ENCODE assay signal across 24 cellular contexts in the genomic region with DNA sequence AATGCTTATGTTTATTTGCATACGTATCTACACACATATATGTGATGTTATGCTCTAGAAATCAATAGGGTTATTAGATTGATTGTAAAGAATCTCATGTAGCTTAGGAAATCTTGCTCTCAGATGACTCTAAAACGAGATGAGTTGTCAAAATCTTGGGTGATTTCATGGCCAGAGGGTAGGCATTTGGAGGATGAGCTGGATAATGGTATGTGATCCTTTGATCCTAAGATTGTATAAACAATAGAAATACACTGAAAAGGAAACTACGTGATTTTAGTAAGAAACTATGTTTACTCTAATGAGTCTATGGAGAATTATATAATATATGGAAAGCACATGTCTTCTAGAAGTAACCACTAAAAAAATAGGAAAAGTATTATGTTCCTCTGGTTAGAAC.
"Had no signal": no experiment of that assay in that cellular context is flagged by ENCODE, and none has a peak within 500 bp of the region (broad histone marks: within the 10 kb centered on the region; RNA-seq: fewer than 3 reads in every experiment).

No MANE protein-coding gene starts in this region.

- H3K4me3 ChIP-seq: coronary artery, dorsolateral prefrontal cortex, esophagus muscularis mucosa, esophagus squamous epithelium, gastrocnemius medialis, gastroesophageal sphincter, heart left ventricle, heart right ventricle, hepatocyte had no signal

- ATAC-seq: effector memory CD8-positive, alpha-beta T cell; esophagus mucosa; foreskin keratinocyte; gastrocnemius medialis; gastroesophageal sphincter; heart left ventricle; heart right ventricle had no signal

- H3K4me2 ChIP-seq: hepatocyte had no signal

- H3K36me3 ChIP-seq: esophagus muscularis mucosa, esophagus squamous epithelium, gastrocnemius medialis, gastroesophageal sphincter, heart left ventricle, heart right ventricle had no signal

- H3K79me2 ChIP-seq: hepatocyte had no signal

- H3K27me3 ChIP-seq: dorsolateral prefrontal cortex, esophagus muscularis mucosa, esophagus squamous epithelium, foreskin keratinocyte, gastrocnemius medialis, gastroesophageal sphincter, heart left ventricle, heart right ventricle, hepatocyte had no signal

- H3K27ac ChIP-seq: coronary artery, dorsolateral prefrontal cortex, epithelial cell of prostate, esophagus muscularis mucosa, esophagus squamous epithelium, foreskin keratinocyte, gastrocnemius medialis, gastroesophageal sphincter, heart left ventricle, heart right ventricle, hepatocyte had no signal

- DNase-seq: cortex of kidney; dermis blood vessel endothelial cell; dorsolateral prefrontal cortex; effector CD4-positive, alpha-beta T cell; effector CD8-positive, alpha-beta T cell; effector memory CD4-positive, alpha-beta T cell; effector memory CD8-positive, alpha-beta T cell; endodermal cell; erythroblast; esophagus squamous epithelium; foreskin fibroblast; foreskin keratinocyte; foreskin melanocyte; gastrocnemius medialis; glutamatergic neuron; head of caudate nucleus; heart left ventricle; heart right ventricle had no signal

- H3K9me3 ChIP-seq: esophagus muscularis mucosa, esophagus squamous epithelium, gastrocnemius medialis, gastroesophageal sphincter had no signal

- H2AFZ ChIP-seq: hepatocyte had no signal

- H3K4me1 ChIP-seq: esophagus muscularis mucosa, esophagus squamous epithelium, foreskin keratinocyte, gastrocnemius medialis, gastroesophageal sphincter, heart left ventricle, heart right ventricle had no signal
